In the genomic region with DNA sequence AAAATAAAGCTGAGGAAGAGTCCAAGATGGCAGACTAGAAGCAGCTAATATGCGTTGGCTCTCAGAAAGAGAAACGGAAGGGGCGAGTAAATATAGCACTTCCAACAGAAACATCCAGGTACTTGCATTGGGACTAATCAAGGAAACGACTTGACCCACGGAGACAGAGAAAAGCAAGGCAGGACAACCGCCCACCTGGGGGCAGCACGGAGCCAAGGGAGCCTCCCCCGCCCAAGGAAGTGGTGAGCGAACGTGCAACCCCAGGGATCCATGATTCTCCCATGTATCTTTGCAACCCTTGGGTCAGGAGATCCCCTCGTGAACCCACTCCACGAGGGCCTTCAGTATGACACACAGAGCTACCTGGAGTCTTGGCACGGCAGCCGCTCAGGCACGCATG, we compare ENCODE assay signal across 14 cellular contexts. TPM values are rescaled to one million over a fixed set of nuclear protein-coding genes. Genes with fewer than 3 reads are reported as not detected.
A peak's percentile ranks its signal among the peaks of the same experiment; 100 is the strongest.
DNase-seq lines count a peak whose midpoint lies in the region; ATAC-seq and TF ChIP-seq lines count a peak whose summit lies in the region.
"Had no signal": no experiment of that assay in that cellular context is flagged by ENCODE, and none has a peak within 500 bp of the region (broad histone marks: within the 10 kb centered on the region; RNA-seq: fewer than 3 reads in every experiment).

No MANE protein-coding gene starts in this region.

- no peak overlapping the region for H3K27ac Mint-ChIP-seq in naive thymus-derived CD8-positive, alpha-beta T cell
- H3K27ac Mint-ChIP-seq: CD4-positive, alpha-beta T cell; HFFc6 had no signal

- H3K4me1 Mint-ChIP-seq in naive thymus-derived CD8-positive, alpha-beta T cell = no peaks in the 10 kb centered on the region

- peak; percentile 50 for ATAC-seq in GM21529 (IDR thresholded peaks at IDR 0.05; ENCODE audit: unreplicated experiment)
- ATAC-seq in naive thymus-derived CD8-positive, alpha-beta T cell = no peak
- no peak for ATAC-seq in GM21723 (IDR thresholded peaks at IDR 0.05; ENCODE audit: unreplicated experiment)

- no peak overlapping the region for H3K9ac ChIP-seq in NT2/D1 (ENCODE audit: insufficient read length, low read depth)

- 60 to 69% methylated on average over 15 of the region's 15 CpGs for WGBS in sigmoid colon, 2 donors

- H3K4me1 ChIP-seq in NT2/D1 (ENCODE audit: insufficient read depth, insufficient read length) = no peaks in the 10 kb centered on the region
- H3K4me1 ChIP-seq in sigmoid colon = no peaks in the 10 kb centered on the region

- no peak for TF ChIP-seq CTCF in sigmoid colon (IDR thresholded peaks at IDR 0.05)

- H3K27me3 ChIP-seq in NT2/D1 (ENCODE audit: insufficient read depth, insufficient read length) (no peaks in the 10 kb centered on the region), sigmoid colon (no peaks in the 10 kb centered on the region)

- POLR2A ChIA-PET in naive thymus-derived CD8-positive, alpha-beta T cell (lab: Charles Lee) = no interaction called here

- no peak for TF ChIP-seq EP300 in sigmoid colon (IDR thresholded peaks at IDR 0.05)

- H3K27me3 Mint-ChIP-seq in naive thymus-derived CD8-positive, alpha-beta T cell = peaks cover 0 to 5% (median 0%) of the 10 kb centered on the region in 5 donors
- H3K27me3 Mint-ChIP-seq: CD4-positive, alpha-beta T cell had no signal

- no peak for TF ChIP-seq POLR2A in sigmoid colon (IDR thresholded peaks at IDR 0.05)

- no peak overlapping the region for H3K4me3 Mint-ChIP-seq in naive thymus-derived CD8-positive, alpha-beta T cell
- H3K4me3 Mint-ChIP-seq: CD4-positive, alpha-beta T cell; HFFc6 had no signal

- no peak overlapping the region for H3K4me3 ChIP-seq in NT2/D1 (ENCODE audit: insufficient read length, low read depth)
- no peak overlapping the region for H3K4me3 ChIP-seq in sigmoid colon

- no peaks in the 10 kb centered on the region for H3K9me3 ChIP-seq in NT2/D1 (ENCODE audit: insufficient read depth, low read length)
- no peaks in the 10 kb centered on the region for H3K9me3 ChIP-seq in sigmoid colon

- H3K27ac ChIP-seq in sigmoid colon = no peak overlapping the region

- DNase-seq in D341Med (ENCODE audit: low spot score) = peak; percentile 45
- DNase-seq in NT2/D1 (ENCODE audit: low read depth, low spot score) = peak; percentile 27
- DNase-seq in iPS-NIHi11 (ENCODE audit: low spot score) = peak; percentile 54
- DNase-seq in sigmoid colon = no peak
- DNase-seq in naive thymus-derived CD8-positive, alpha-beta T cell = no peak
- DNase-seq in NK-92 treated with Interleukin-12 subunit alpha and Interleukin-12 subunit beta, amount 100 ng/mL, for 24 hours (lab: John Stamatoyannopoulos, UW) = no peak
- DNase-seq: CD4-positive, alpha-beta T cell; HFFc6; kidney; stimulated activated CD4-positive, alpha-beta T cell treated with anti-CD3 and anti-CD28 coated beads, Interleukin-2, amount 100 ng/mL, for 48 hours had no signal

- no peaks in the 10 kb centered on the region for H3K36me3 ChIP-seq in NT2/D1 (ENCODE audit: insufficient read depth, insufficient read length, low read length)
- H3K36me3 ChIP-seq in sigmoid colon = no peaks in the 10 kb centered on the region

- no peaks in the 10 kb centered on the region for H3K36me3 Mint-ChIP-seq in naive thymus-derived CD8-positive, alpha-beta T cell

- peaks cover 0 to 14% (median 1%) of the 10 kb centered on the region in 9 donors for H3K9me3 Mint-ChIP-seq in naive thymus-derived CD8-positive, alpha-beta T cell

- intact Hi-C loops in sigmoid colon (cut with DNase I) = no loop called here

RNA-seq across cellular contexts. Expression of a gene that starts 45.4 kb away (rescaled TPM):
- 1 to 10 TPM in 1 of 4 donors, not detected in 3; 1.4 TPM for total RNA-seq in sigmoid colon
- not detected for polyA plus RNA-seq in sigmoid colon
- total RNA-seq in naive thymus-derived CD8-positive, alpha-beta T cell = not detected
- polyA plus RNA-seq in naive thymus-derived CD8-positive, alpha-beta T cell = not detected
- total RNA-seq: aorta; CD4-positive, alpha-beta T cell; HFFc6; kidney; osteoblast had no signal
- polyA plus RNA-seq: aorta had no signal

Comparison
In these comparisons a context has a peak if more than half of its experiments do, and no peak if none do; other contexts are left out.
1. DNase-seq: peak in D341Med (single experiment), NT2/D1 (single experiment) and iPS-NIHi11 (single experiment); none in sigmoid colon (single experiment), naive thymus-derived CD8-positive, alpha-beta T cell (0 of 10) and NK-92 treated with Interleukin-12 subunit alpha and Interleukin-12 subunit beta, amount 100 ng/mL, for 24 hours (single experiment).